8 cellular contexts compared by ENCODE assay signal in the genomic region with DNA sequence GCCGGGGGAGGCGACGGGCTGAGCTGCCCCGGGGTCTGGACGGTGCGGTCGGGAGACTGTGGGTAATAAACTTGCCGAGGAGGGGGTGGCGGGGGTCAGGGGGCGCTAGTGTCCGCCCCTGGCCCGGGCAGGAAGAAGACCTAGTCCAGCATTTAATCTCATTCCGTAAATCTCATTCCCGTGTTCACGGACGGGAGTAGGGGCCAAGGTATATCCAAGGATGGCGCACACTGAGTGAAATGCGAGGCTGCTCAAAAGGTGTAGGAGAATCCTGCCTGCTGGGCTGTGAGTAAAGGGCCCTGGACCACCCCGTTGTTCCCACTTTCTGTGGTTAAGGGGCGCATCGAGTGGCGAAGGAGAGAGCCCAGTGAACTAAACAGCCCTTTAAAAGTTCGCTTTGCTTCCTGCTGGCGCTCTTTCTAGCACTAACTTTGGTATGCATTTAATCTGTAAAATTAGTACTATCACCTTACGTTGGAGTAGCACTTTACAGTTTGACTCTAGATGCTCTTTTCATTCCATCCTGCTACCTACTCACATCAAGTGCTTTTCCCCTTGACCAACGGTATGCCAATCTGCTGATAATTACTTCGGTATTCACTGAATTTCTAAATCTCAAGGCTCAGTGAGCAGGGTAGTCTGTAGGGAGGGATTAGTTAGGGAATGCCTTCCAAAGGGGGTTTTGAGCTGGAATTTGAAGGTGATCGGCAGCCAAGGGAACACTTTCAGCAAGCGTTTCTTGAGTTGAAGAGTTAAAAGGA. TPM values are rescaled to one million over a fixed set of nuclear protein-coding genes. Genes with fewer than 3 reads are reported as not detected.
DNase-seq lines count a peak whose midpoint lies in the region; ATAC-seq and TF ChIP-seq lines count a peak whose summit lies in the region.

No MANE protein-coding gene starts in this region.

- no peaks in the 10 kb centered on the region for H3K36me3 Mint-ChIP-seq in neural crest cell (ENCODE audit: low read depth)

- TF ChIP-seq CTCF in OCI-LY3 (IDR thresholded peaks at IDR 0.05; ENCODE audit: low read depth, low read length) = no peak; the same call in 1 of the 2 replicates
- TF ChIP-seq CTCF in neural crest cell (conservative IDR thresholded peaks at IDR 0.05) = no peak

- H3K27ac ChIP-seq in OCI-LY3 (ENCODE audit: low read length) (peak overlapping the region; percentile 39), ectodermal cell (ENCODE audit: insufficient read depth, low read depth, low read length, poor library complexity, severe bottlenecking) (peak overlapping the region; percentile 61)

- no peaks in the 10 kb centered on the region for H3K9me3 Mint-ChIP-seq in neural crest cell

- H3K9me3 ChIP-seq in OCI-LY3 (ENCODE audit: insufficient read depth, low read length) (no peaks in the 10 kb centered on the region), ectodermal cell (ENCODE audit: control insufficient read depth, low read length) (no peaks in the 10 kb centered on the region)

- H2AFZ ChIP-seq in OCI-LY3 (ENCODE audit: low read depth, low read length) = no peak overlapping the region; the same call in 1 of the 2 replicates

- H3K4me1 Mint-ChIP-seq in neural crest cell = peaks cover 20% of the 10 kb centered on the region

- ATAC-seq in HG02852 (IDR thresholded peaks at IDR 0.05; ENCODE audit: unreplicated experiment) = no peak

- peak overlapping the region; percentile 82 for H3K4me3 ChIP-seq in OCI-LY3 (ENCODE audit: low read length)
- peak overlapping the region; percentile 67 for H3K4me3 ChIP-seq in ectodermal cell (ENCODE audit: insufficient read depth, low read depth, low read length)

- peak overlapping the region; percentile 87 for H3K27ac Mint-ChIP-seq in neural crest cell (ENCODE audit: unreplicated experiment)

- peak overlapping the region; percentile 94 for H3K4me2 ChIP-seq in OCI-LY3 (ENCODE audit: low read length)

- H3K4me3 Mint-ChIP-seq in neural crest cell = peak overlapping the region; percentile 92

- H3K36me3 ChIP-seq in OCI-LY3 (replicated peaks; ENCODE audit: low read depth, low read length) (peaks cover 1% of the 10 kb centered on the region), ectodermal cell (ENCODE audit: control insufficient read depth, insufficient read depth, low read length) (no peaks in the 10 kb centered on the region)

- peaks cover 42% of the 10 kb centered on the region for H3K4me1 ChIP-seq in OCI-LY3 (ENCODE audit: low read length)
- peaks cover 12% of the 10 kb centered on the region for H3K4me1 ChIP-seq in ectodermal cell (ENCODE audit: control insufficient read depth, insufficient read depth, low read length)

- H3K27me3 Mint-ChIP-seq in neural crest cell (ENCODE audit: low read depth) = no peaks in the 10 kb centered on the region

- peak overlapping the region; percentile 81 for H3K9ac ChIP-seq in OCI-LY3 (ENCODE audit: low read length)

- peaks cover 6% of the 10 kb centered on the region; the same call in 1 of the 2 replicates for H3K27me3 ChIP-seq in OCI-LY3 (ENCODE audit: low read depth, low read length)
- H3K27me3 ChIP-seq in ectodermal cell (ENCODE audit: control insufficient read depth, insufficient read depth, low read length, poor library complexity, severe bottlenecking) = no peaks in the 10 kb centered on the region

- peaks cover 43% of the 10 kb centered on the region for H3K79me2 ChIP-seq in OCI-LY3 (ENCODE audit: low read length)

- peaks cover 20% of the 10 kb centered on the region for H4K20me1 ChIP-seq in OCI-LY3 (ENCODE audit: insufficient read depth, low read length)

- 1% methylated on average over 29 of the region's 29 CpGs for WGBS in ectodermal cell, 2 experiments

- DNase-seq in DMS53 (lab: John Stamatoyannopoulos, UW) (peak; percentile 68), DMS53 treated with DMSO at 0.1 percent for 48 hours (lab: John Stamatoyannopoulos, UW; ENCODE audit: unreplicated experiment) (no peak), neural crest cell (ENCODE audit: low read depth, low spot score) (no peak), KG1 (lab: John Stamatoyannopoulos, UW) (no peak), SKM-1 treated with dmso at 0.1 percent for 144 hours (lab: John Stamatoyannopoulos, UW; ENCODE audit: unreplicated experiment) (no peak)

RNA-seq across cellular contexts. Expression of a gene that starts 0.7 kb away (rescaled TPM):
- 19.1 TPM for polyA plus RNA-seq in ectodermal cell (2013, experiment 1 of 4)
- 22.5 TPM for polyA plus RNA-seq in ectodermal cell (2013, experiment 2 of 4)
- 9.5 TPM for polyA plus RNA-seq in ectodermal cell (2013, experiment 3 of 4)
- 10.8 TPM for polyA plus RNA-seq in ectodermal cell (2013, experiment 4 of 4)
- 9.5 and 9.8 TPM in 2 replicates for total RNA-seq in neural crest cell

RNA-seq across cellular contexts. Expression of a gene that starts 40.8 kb away (rescaled TPM):
- polyA plus RNA-seq in ectodermal cell (2013, experiment 1 of 4) = 2.6 TPM
- polyA plus RNA-seq in ectodermal cell (2013, experiment 2 of 4) = 1.9 TPM
- polyA plus RNA-seq in ectodermal cell (2013, experiment 3 of 4) = 1.5 TPM
- 2.1 TPM for polyA plus RNA-seq in ectodermal cell (2013, experiment 4 of 4)
- total RNA-seq in neural crest cell = 0.43 and 0.44 TPM in 2 replicates
